In the genomic region with DNA sequence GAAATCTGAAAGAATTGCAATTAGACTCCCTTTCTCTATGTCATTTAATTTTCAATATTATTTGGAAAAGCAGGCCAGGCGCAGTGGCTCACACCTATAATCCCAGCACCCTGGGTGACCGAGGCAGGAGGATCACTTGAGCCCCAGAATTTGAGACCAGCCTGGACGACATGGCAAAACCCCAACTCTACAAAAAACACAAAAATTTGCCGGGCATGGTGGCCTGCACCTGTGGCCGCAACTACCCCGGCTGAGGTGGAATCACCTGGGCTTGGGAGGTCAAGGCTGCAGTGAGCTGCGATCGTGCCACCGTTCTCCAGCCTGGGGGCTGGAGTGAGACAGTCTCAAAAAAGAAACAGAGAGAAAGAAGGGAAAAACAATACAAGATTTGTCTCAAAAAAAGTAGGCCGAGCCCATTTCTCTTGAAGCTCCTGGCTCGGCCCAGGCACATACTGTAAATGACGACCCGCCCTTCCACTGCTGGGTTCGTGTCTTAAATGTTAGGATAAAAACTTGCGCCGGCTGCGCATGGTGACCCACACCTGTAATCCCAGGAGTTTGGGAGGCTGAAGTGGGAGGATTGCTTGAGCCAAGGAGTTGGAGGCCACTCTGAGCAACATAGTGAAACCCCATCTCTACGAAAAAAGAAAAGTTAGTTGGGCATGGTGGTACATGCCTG, we compare ENCODE assay signal across 21 cellular contexts. TPM values are rescaled to one million over a fixed set of nuclear protein-coding genes. Genes with fewer than 3 reads are reported as not detected.
DNase-seq lines count a peak whose midpoint lies in the region; ATAC-seq and TF ChIP-seq lines count a peak whose summit lies in the region.
"Had no signal": no experiment of that assay in that cellular context is flagged by ENCODE, and none has a peak within 500 bp of the region (broad histone marks: within the 10 kb centered on the region; RNA-seq: fewer than 3 reads in every experiment).

No MANE protein-coding gene starts in this region.

- H3K27ac Mint-ChIP-seq in T-helper 17 cell (peak overlapping the region; percentile 90), activated B cell treated with CpG ODN at 0.5 μM for 24 hours (no peak overlapping the region)

- POLR2A ChIA-PET in activated B cell treated with CpG ODN at 0.5 μM for 24 hours (lab: Charles Lee) = no interaction called here

- H3K27ac ChIP-seq in smooth muscle cell (ENCODE audit: low read depth) = no peak overlapping the region
- H3K27ac ChIP-seq: RWPE1 had no signal

- H3K9me3 Mint-ChIP-seq in activated B cell treated with CpG ODN at 0.5 μM for 24 hours = no peaks in the 10 kb centered on the region
- H3K9me3 Mint-ChIP-seq: CD4-positive, alpha-beta T cell had no signal

- TF ChIP-seq CTCF in activated B cell treated with CpG ODN at 0.5 μM for 24 hours (IDR thresholded peaks at IDR 0.05) (no peak), smooth muscle cell (IDR thresholded peaks at IDR 0.05; ENCODE audit: borderline replicate concordance, insufficient read depth, poor library complexity, severe bottlenecking) (no peak)

- H3F3A ChIP-seq in smooth muscle cell (ENCODE audit: low read depth) = no peaks in the 10 kb centered on the region

- DNase-seq in T-helper 17 cell (no peak), activated B cell treated with CpG ODN at 0.5 μM for 24 hours (peak; percentile 8), islet precursor cell (peak; percentile 36), posterior vena cava (ENCODE audit: low spot score) (peak; percentile 67), C1 segment of cervical spinal cord (lab: John Stamatoyannopoulos, UW) (no peak), smooth muscle cell (lab: John Stamatoyannopoulos, UW; ENCODE audit: unreplicated experiment) (no peak)
- DNase-seq: COR-L47; DMS 273 treated with DMSO at 0.1 percent for 48 hours; DMS79 treated with DMSO at 0.1 percent for 48 hours; Karpas-422; MV-4-11; NCI-H1105 treated with DMSO at 0.1 percent for 48 hours; NCI-H2029 treated with DMSO at 0.1 percent for 48 hours; NCI-H2171; NCI-H345; NCI-H524; NCI-H774; NK-92 treated with Interleukin-12 subunit alpha and Interleukin-12 subunit beta, amount 100 ng/mL, for 24 hours had no signal

- CTCF ChIA-PET in activated B cell treated with CpG ODN at 0.5 μM for 24 hours (lab: Charles Lee) = no interaction called here

- no peaks in the 10 kb centered on the region for H4K20me1 ChIP-seq in smooth muscle cell (ENCODE audit: low read depth)

- H3K4me1 ChIP-seq in smooth muscle cell (ENCODE audit: low read depth) = no peaks in the 10 kb centered on the region

- no peak overlapping the region for H2AFZ ChIP-seq in smooth muscle cell (ENCODE audit: low read depth)

- H3K4me3 Mint-ChIP-seq in T-helper 17 cell (no peak overlapping the region), activated B cell treated with CpG ODN at 0.5 μM for 24 hours (no peak overlapping the region)

- H3K27me3 ChIP-seq in smooth muscle cell (ENCODE audit: low read depth) = no peaks in the 10 kb centered on the region

- peaks cover 6% of the 10 kb centered on the region for H3K27me3 Mint-ChIP-seq in T-helper 17 cell
- H3K27me3 Mint-ChIP-seq in activated B cell treated with CpG ODN at 0.5 μM for 24 hours = peaks cover 5% of the 10 kb centered on the region

- H3K4me1 Mint-ChIP-seq in T-helper 17 cell (peaks cover 29% of the 10 kb centered on the region), activated B cell treated with CpG ODN at 0.5 μM for 24 hours (no peaks in the 10 kb centered on the region)

- 97% methylated on average over 18 of the region's 18 CpGs for WGBS in smooth muscle cell (ENCODE audit: low lambda C conversion rate)

- H3K36me3 Mint-ChIP-seq in T-helper 17 cell (ENCODE audit: low read depth) (no peaks in the 10 kb centered on the region), activated B cell treated with CpG ODN at 0.5 μM for 24 hours (ENCODE audit: low read depth) (no peaks in the 10 kb centered on the region)

- H3K9me3 ChIP-seq in T-helper 17 cell (ENCODE audit: control insufficient read depth, low read length, poor library complexity, severe bottlenecking) = no peaks in the 10 kb centered on the region
- H3K9me3 ChIP-seq in smooth muscle cell (replicated peaks; ENCODE audit: low read depth) = no peaks in the 10 kb centered on the region

- H3K4me2 ChIP-seq in smooth muscle cell = no peak overlapping the region

- intact Hi-C loops in activated B cell treated with CpG ODN at 0.5 μM for 24 hours (cut with micrococcal nuclease) (no loop called here), posterior vena cava (cut with DNase I) (no loop called here)

- no peak overlapping the region for H3K4me3 ChIP-seq in smooth muscle cell

- no peak for ATAC-seq in T-helper 17 cell
- ATAC-seq in activated B cell treated with CpG ODN at 0.5 μM for 24 hours (ENCODE audit: low read depth) = no peak
- no peak for ATAC-seq in HG03457 (IDR thresholded peaks at IDR 0.05; ENCODE audit: unreplicated experiment)

- H3K36me3 ChIP-seq in smooth muscle cell (ENCODE audit: low read depth) = no peaks in the 10 kb centered on the region

- no peaks in the 10 kb centered on the region for H3K79me2 ChIP-seq in smooth muscle cell (ENCODE audit: low read depth)

- H3K9ac ChIP-seq in smooth muscle cell (ENCODE audit: low read depth) = no peak overlapping the region

RNA-seq across cellular contexts. Expression of a gene that starts 31.1 kb away (rescaled TPM):
- total RNA-seq in T-helper 17 cell (1 to 10 TPM; 1.5 to 1.7 TPM), activated B cell treated with CpG ODN at 0.5 μM for 24 hours (1.1 and 1.9 TPM in 2 replicates), posterior vena cava (10 to 100 TPM; 69.5 to 83.1 TPM), smooth muscle cell (86.4 and 88.9 TPM in 2 replicates)
- 221 and 236 TPM in 2 replicates for polyA plus RNA-seq in smooth muscle cell

Comparison
In these comparisons a context has a peak if more than half of its experiments do, and no peak if none do; other contexts are left out.
1. DNase-seq: peak in activated B cell treated with CpG ODN at 0.5 μM for 24 hours (single experiment), islet precursor cell (single experiment) and posterior vena cava (single experiment); none in T-helper 17 cell (0 of 3), C1 segment of cervical spinal cord (0 of 14) and smooth muscle cell (single experiment).
2. RNA of a gene that starts 31.1 kb away (total RNA-seq): 86.4 to 88.9 TPM in smooth muscle cell and 69.5 to 83.1 TPM in posterior vena cava; 1.1 to 1.9 TPM in activated B cell treated with CpG ODN at 0.5 μM for 24 hours and 1.5 to 1.7 TPM in T-helper 17 cell; every median in the first group is over 10 times any median in the second.